ENCODE assay signal across 17 cellular contexts in the genomic region with DNA sequence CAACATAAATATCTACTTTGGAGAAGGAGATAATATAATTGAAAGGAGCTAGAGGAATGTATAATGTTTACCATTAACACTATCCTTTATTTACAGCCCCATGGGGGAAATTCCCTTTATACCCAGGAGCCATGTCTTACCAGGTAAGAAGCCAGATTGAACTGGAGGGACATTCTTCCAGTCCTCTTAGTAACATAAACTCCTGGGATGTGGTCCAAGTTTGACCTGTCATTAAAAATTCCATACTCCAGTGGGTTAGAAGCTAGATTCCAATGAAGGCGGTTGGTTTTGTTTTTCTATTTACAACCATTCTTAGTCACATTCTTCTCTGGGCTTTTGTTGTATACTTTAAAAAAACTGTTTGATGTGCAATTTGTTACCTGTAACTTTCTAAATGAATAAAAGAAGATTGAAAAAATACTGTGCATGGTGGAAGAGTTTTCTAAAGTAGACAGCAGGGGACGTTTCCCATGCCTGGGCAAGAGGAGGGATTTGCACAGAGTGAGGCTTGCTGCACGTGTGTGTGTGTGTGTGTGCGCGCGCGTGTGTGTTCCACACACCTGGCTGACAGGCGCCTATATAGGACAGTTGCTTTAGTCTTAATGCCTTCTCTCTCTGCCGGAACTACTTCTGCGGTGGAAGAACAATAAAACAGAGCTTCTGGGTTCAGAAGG. TPM values are rescaled to one million over a fixed set of nuclear protein-coding genes. Genes with fewer than 3 reads are reported as not detected.
DNase-seq lines count a peak whose midpoint lies in the region; ATAC-seq, FAIRE-seq and TF ChIP-seq lines count a peak whose summit lies in the region.
"Had no signal": no experiment of that assay in that cellular context is flagged by ENCODE, and none has a peak within 500 bp of the region (broad histone marks: within the 10 kb centered on the region; RNA-seq: fewer than 3 reads in every experiment).

No MANE protein-coding gene starts in this region.

- H3K27ac Mint-ChIP-seq in MCF 10A (ENCODE audit: low read depth, unreplicated experiment) = no peak overlapping the region
- H3K27ac Mint-ChIP-seq: IgD-negative memory B cell had no signal

- POLR2A ChIA-PET in MCF 10A (lab: Yijun Ruan, JAX) = no interaction called here

- ATAC-seq in GM21529 (IDR thresholded peaks at IDR 0.05; ENCODE audit: unreplicated experiment) (no peak), HG02678 (IDR thresholded peaks at IDR 0.05; ENCODE audit: unreplicated experiment) (no peak), GM19351 (IDR thresholded peaks at IDR 0.05; ENCODE audit: unreplicated experiment) (no peak)
- ATAC-seq: Right ventricle myocardium inferior had no signal

- H3K27me3 ChIP-seq in breast epithelium = no peaks in the 10 kb centered on the region

- H3K27ac ChIP-seq in breast epithelium (no peak overlapping the region), kidney (ENCODE audit: low read depth in 2 of 2, low read length in 2 of 2) (no peak overlapping the region)
- H3K27ac ChIP-seq: epithelial cell of prostate had no signal

- DNase-seq in MCF 10A (ENCODE audit: unreplicated experiment) = peak; percentile 55
- DNase-seq in breast epithelium (ENCODE audit: low spot score in 2 of 2) = no peak
- peak; percentile 92 for DNase-seq in astrocyte of the hippocampus (ENCODE audit: low read depth, low spot score)
- DNase-seq in kidney = no peak
- DNase-seq in MV-4-11 (lab: John Stamatoyannopoulos, UW) = no peak
- DNase-seq: activated gamma-delta T cell treated with Interleukin-2 at 50 U/mL for 16 hours, caudate nucleus, NCI-H1436, NCI-H524, occipital lobe had no signal

- H3K9me3 ChIP-seq in breast epithelium (no peaks in the 10 kb centered on the region), kidney (ENCODE audit: control insufficient read depth in 1 of 2, low read length in 2 of 2) (no peaks in the 10 kb centered on the region)

- H3K36me3 ChIP-seq in breast epithelium = no peaks in the 10 kb centered on the region
- H3K36me3 ChIP-seq in kidney (ENCODE audit: control insufficient read depth in 1 of 2, insufficient read depth in 2 of 2, low read length in 2 of 2) = no peaks in the 10 kb centered on the region

- no peak overlapping the region for H3K4me3 ChIP-seq in breast epithelium
- peak overlapping the region; percentile 19 to 54 for H3K4me3 ChIP-seq in kidney (ENCODE audit: low read length in 2 of 2)

- TF ChIP-seq CTCF in MCF 10A (IDR thresholded peaks at IDR 0.05; ENCODE audit: unreplicated experiment) (no peak), breast epithelium (IDR thresholded peaks at IDR 0.05) (no peak), kidney (IDR thresholded peaks at IDR 0.05; ENCODE audit: borderline replicate concordance, extremely low read depth, insufficient read depth) (no peak)

- H3K9ac ChIP-seq in kidney (ENCODE audit: low read length in 2 of 2) = no peak overlapping the region

- H3K9me3 Mint-ChIP-seq in MCF 10A (ENCODE audit: unreplicated experiment) = no peaks in the 10 kb centered on the region

- intact Hi-C loops in MCF 10A (cut with micrococcal nuclease) (no loop called here), breast epithelium (cut with DNase I; ENCODE audit: low total_unique reads) (no loop called here), kidney (cut with DNase I) (no loop called here)

- H3K4me1 ChIP-seq in breast epithelium (peaks cover 0 to 8% of the 10 kb centered on the region in 2 donors), kidney (ENCODE audit: control insufficient read depth in 1 of 2, insufficient read depth in 1 of 2, low read depth in 1 of 2, low read length in 2 of 2) (no peaks in the 10 kb centered on the region)

- BruUV-seq in MCF 10A (replicated peaks; lab: Mats Ljungman, UMichigan) = no TSS peak

- H3K4me1 Mint-ChIP-seq in MCF 10A (ENCODE audit: insufficient read depth, unreplicated experiment) = peaks cover 26% of the 10 kb centered on the region

- no peak for FAIRE-seq in kidney (lab: Jason Lieb, UNC)
- FAIRE-seq: A204.1 had no signal

- H3K27me3 Mint-ChIP-seq in MCF 10A (ENCODE audit: insufficient read depth, unreplicated experiment) = peaks cover 10% of the 10 kb centered on the region

- no peak for TF ChIP-seq POLR2A in breast epithelium (IDR thresholded peaks at IDR 0.05)

- no peaks in the 10 kb centered on the region for H3K36me3 Mint-ChIP-seq in MCF 10A (ENCODE audit: insufficient read depth, unreplicated experiment)

- H3K4me3 Mint-ChIP-seq in MCF 10A (ENCODE audit: unreplicated experiment) = no peak overlapping the region

- CTCF ChIA-PET in MCF 10A (lab: Yijun Ruan, JAX) = interaction anchor here (0.7 kb wide), 1 partner anchor 347 kb away, joined by 5 read pairs; no protein-coding TSS in a partner anchor

RNA-seq across cellular contexts. Expression of a gene that starts 2.0 kb away (rescaled TPM):
- total RNA-seq in MCF 10A (2022) (0.22 and 0.23 TPM in 2 replicates), breast epithelium (10 to 100 TPM in 1 of 3 donors, 1 to 10 TPM in 2; 6.2 to 14.1 (median 7.0) TPM), kidney (8.7 TPM)
- 5.9 TPM for polyA plus RNA-seq in kidney (ENCODE audit: insufficient read depth, low read depth, low replicate concordance)

Comparison
In these comparisons a context has a peak if more than half of its experiments do, and no peak if none do; other contexts are left out.
1. DNase-seq: peak in MCF 10A (single experiment) and astrocyte of the hippocampus (single experiment); none in breast epithelium (0 of 2), kidney (single experiment) and MV-4-11 (single experiment).
2. H3K4me3 ChIP-seq: peak in kidney (2 of 2); none in breast epithelium (0 of 3).